Comparison of ENCODE assay signal across 1 cellular context in genomic region chr22:50244420-50245213, GRCh38.
TF ChIP-seq lines count a peak whose summit lies in the region.

TSS of gene TUBGCP6 (minus strand) at chr22:50245023. CDS start at chr22:50244459, 564 bp downstream.

TF ChIP-seq in K562, 482 proteins besides CTCF, POLR2A, EP300 and RAD21 (continued from another document):
- no peak for TF ChIP-seq BCLAF1 (IDR thresholded peaks at IDR 0.05; ENCODE audit: borderline replicate concordance in 1 of 2, control insufficient read depth in 1 of 2, low read depth in 2 of 2, low read length in 1 of 2)
- no peak; the same call in 1 of the 2 replicates for TF ChIP-seq CTBP1 (IDR thresholded peaks at IDR 0.05; ENCODE audit: borderline replicate concordance)
- TF ChIP-seq RB1 (IDR thresholded peaks at IDR 0.05; ENCODE audit: low read depth) = 0 out of 2 replicates have a peak, but pooled peaks have one; percentile 57
- TF ChIP-seq POLR3G (IDR thresholded peaks at IDR 0.05; ENCODE audit: extremely low read depth, insufficient read length, insufficient replicate concordance) = no peak
- no peak for TF ChIP-seq ZNF57 (CRISPR knock-in tag; IDR thresholded peaks at IDR 0.05)
- no peak for TF ChIP-seq JUN (IDR thresholded peaks at IDR 0.05; ENCODE audit: borderline replicate concordance, low read depth, low read length)
- 0 out of 2 replicates have a peak, but pooled peaks have one; percentile 55 for TF ChIP-seq JUN (CRISPR knock-in tag; IDR thresholded peaks at IDR 0.05; ENCODE audit: borderline replicate concordance)
- no peak for TF ChIP-seq FOXA1 (IDR thresholded peaks at IDR 0.05; ENCODE audit: borderline replicate concordance)
- peak; percentile 53; the same call in 1 of the 2 replicates for TF ChIP-seq ELF2 (CRISPR knock-in tag; IDR thresholded peaks at IDR 0.05)
- peak; percentile 74 for TF ChIP-seq ELF1 (tag; IDR thresholded peaks at IDR 0.05)
- TF ChIP-seq ETV6 (IDR thresholded peaks at IDR 0.05; ENCODE audit: borderline replicate concordance in 1 of 2, low read depth in 2 of 2, low read length in 1 of 2) = no peak
- TF ChIP-seq ETV6 (CRISPR knock-in tag; IDR thresholded peaks at IDR 0.05; ENCODE audit: borderline replicate concordance) = no peak
- no peak for TF ChIP-seq ZNF197 (CRISPR knock-in tag; IDR thresholded peaks at IDR 0.05; ENCODE audit: low read depth)
- TF ChIP-seq CHCHD3 (CRISPR knock-in tag; IDR thresholded peaks at IDR 0.05) = no peak
- no peak for TF ChIP-seq HMG20B (CRISPR knock-in tag; IDR thresholded peaks at IDR 0.05)
- no peak for TF ChIP-seq ZFP30 (CRISPR knock-in tag; IDR thresholded peaks at IDR 0.05; ENCODE audit: borderline replicate concordance)
- no peak for TF ChIP-seq ZHX1 (conservative IDR thresholded peaks at IDR 0.05; ENCODE audit: low read length)
- TF ChIP-seq NUFIP1 (IDR thresholded peaks at IDR 0.05; ENCODE audit: partially characterized antibody) = no peak
- TF ChIP-seq SMAD3 (CRISPR knock-in tag; conservative IDR thresholded peaks at IDR 0.05) = no peak
- TF ChIP-seq FOXO4 (CRISPR knock-in tag; IDR thresholded peaks at IDR 0.05) = no peak
- peak; percentile 97 for TF ChIP-seq ZBTB12 (CRISPR knock-in tag; IDR thresholded peaks at IDR 0.05)
- peak; percentile 88; the same call in 1 of the 2 replicates for TF ChIP-seq PHF8 (IDR thresholded peaks at IDR 0.05; ENCODE audit: borderline replicate concordance, low read length)
- no peak for TF ChIP-seq PHTF2 (CRISPR knock-in tag; IDR thresholded peaks at IDR 0.05)
- peak; percentile 91 for TF ChIP-seq RBBP5 (IDR thresholded peaks at IDR 0.05; ENCODE audit: borderline replicate concordance, insufficient read depth, low read length, poor library complexity, severe bottlenecking)
- 0 out of 2 replicates have a peak, but pooled peaks have one; percentile 23 for TF ChIP-seq FOXP1 (CRISPR knock-in tag; IDR thresholded peaks at IDR 0.05)
